In the genomic region with DNA sequence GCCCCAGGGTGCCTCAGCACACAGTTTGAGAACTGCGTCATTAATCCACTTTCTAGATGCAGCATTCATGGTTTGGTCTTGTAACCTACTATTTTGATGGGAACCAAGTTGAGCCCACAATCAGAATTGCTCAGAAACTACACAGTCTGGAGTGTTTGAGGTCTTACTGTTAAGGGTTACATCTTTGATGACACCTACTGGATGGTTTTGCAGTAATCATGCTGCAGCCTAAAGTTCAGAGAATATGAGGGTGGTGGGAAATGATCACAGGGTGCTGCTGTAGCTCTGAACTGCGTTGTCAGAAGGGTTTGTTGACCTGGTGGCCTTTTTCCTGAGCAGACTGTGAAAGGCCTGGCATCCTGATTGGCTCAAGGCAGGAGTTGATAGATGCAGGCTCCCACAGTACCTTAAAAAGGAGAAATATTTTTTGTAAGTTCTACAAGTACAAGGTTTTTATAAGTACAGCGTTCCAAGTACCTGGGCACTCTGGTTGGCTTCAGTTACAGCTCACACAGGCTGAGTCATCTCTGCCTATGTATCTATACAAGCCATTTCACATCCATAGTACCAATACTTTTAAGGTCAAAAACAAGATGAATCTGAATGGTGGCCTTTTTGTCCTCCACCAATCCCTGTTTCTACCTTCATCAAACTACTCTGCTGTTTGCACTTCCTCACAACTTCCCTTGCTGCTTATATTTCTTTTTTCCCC, we compare ENCODE assay signal across 8 cellular contexts.
DNase-seq lines count a peak whose midpoint lies in the region; ATAC-seq and TF ChIP-seq lines count a peak whose summit lies in the region.

No MANE protein-coding gene starts in this region.

- in situ Hi-C loops in ACHN (cut with HindIII; ENCODE audit: low pct_ligation_motif_present, low pct_unique_long_range_greater_than_20kb, low sequenced_read_pairs) = loop anchor here (25.0 kb wide), 1 partner anchor 101 kb away; no protein-coding TSS in a partner anchor

- no peak overlapping the region for H3K4me3 ChIP-seq in fibroblast of the aortic adventitia (ENCODE audit: low read depth, low read length)

- H3K27ac ChIP-seq in VCaP = peak overlapping the region; percentile 62

- ATAC-seq in HG03135 (IDR thresholded peaks at IDR 0.05; ENCODE audit: unreplicated experiment) (no peak), GM18520 (IDR thresholded peaks at IDR 0.05; ENCODE audit: unreplicated experiment) (no peak), GM21381 (IDR thresholded peaks at IDR 0.05; ENCODE audit: unreplicated experiment) (no peak)

- peak; percentile 2 for DNase-seq in ACHN
- DNase-seq in H4 (ENCODE audit: low spot score) = peak; percentile 17
- DNase-seq in fibroblast of the aortic adventitia (ENCODE audit: low read depth) = peak; percentile 32
- no peak for DNase-seq in NCI-H510A (lab: John Stamatoyannopoulos, UW)

- TF ChIP-seq CTCF in VCaP (conservative IDR thresholded peaks at IDR 0.05) (no peak), fibroblast of the aortic adventitia (IDR thresholded peaks at IDR 0.05; ENCODE audit: insufficient read depth, low read length) (peak; percentile 22)
